Comparison of ENCODE assay signal across 32 cellular contexts in genomic region chr21:43943512-43944110, GRCh38.
"Had no signal": no experiment of that assay in that cellular context is flagged by ENCODE, and none has a peak within 500 bp of the region (broad histone marks: within the 10 kb centered on the region; RNA-seq: fewer than 3 reads in every experiment).

No MANE protein-coding gene starts in this region.

- H3K9me3 ChIP-seq: SK-N-SH had no signal

- ATAC-seq: activated CD8-positive, alpha-beta memory T cell treated with anti-CD3 and anti-CD28 coated beads, Interleukin-2, amount 10 ng/mL, durations not matched to agents 7 days and 5 days; K562 had no signal

- H3K4me3 ChIP-seq: ascending aorta, cardiac muscle cell, K562, PC-9, SJSA1 had no signal

- H3K9ac ChIP-seq: SK-N-SH had no signal

- H3K4me1 ChIP-seq: ascending aorta had no signal

- H3K27ac ChIP-seq: ascending aorta, cardiac muscle cell, PC-9, SJSA1 had no signal

- H3K36me3 ChIP-seq: cardiac muscle cell had no signal

- DNase-seq: activated B cell treated with CpG ODN at 0.5 μM for 24 hours; activated CD4-positive, alpha-beta memory T cell treated with anti-CD3 and anti-CD28 coated beads for 36 hours; activated CD4-positive, alpha-beta T cell treated with anti-CD3 and anti-CD28 coated beads for 4 hours; activated CD4-positive, alpha-beta T cell treated with anti-CD3 and anti-CD28 coated beads, Interleukin-2, amount 50 U/mL, for 1 hour; activated CD4-positive, CD25-positive, alpha-beta regulatory T cell treated with anti-CD3 and anti-CD28 coated beads, Interleukin-2, amount 50 U/mL, for 72 hours; activated CD8-positive, alpha-beta memory T cell treated with anti-CD3 and anti-CD28 coated beads for 24 hours; activated CD8-positive, alpha-beta memory T cell treated with anti-CD3 and anti-CD28 coated beads, Interleukin-2, amount 10 ng/mL, durations not matched to agents 7 days and 5 days; activated CD8-positive, alpha-beta memory T cell treated with anti-CD3 and anti-CD28 coated beads, Interleukin-2, amount 50 U/mL, for 48 hours; activated effector memory CD4-positive, alpha-beta T cell treated with anti-CD3 and anti-CD28 coated beads, Interleukin-2, amount 50 U/mL, for 16 hours; activated naive CD4-positive, alpha-beta T cell; activated naive CD4-positive, alpha-beta T cell treated with anti-CD3 and anti-CD28 coated beads, Interleukin-2, amount 50 U/mL, for 16 hours; activated naive CD8-positive, alpha-beta T cell treated with anti-CD3 and anti-CD28 coated beads for 36 hours; activated T-cell treated with anti-CD3 and anti-CD28 coated beads, Interleukin-2, amount 50 U/mL, for 48 hours; amniotic stem cell; NCI-H1092 treated with DMSO at 0.1 percent for 48 hours; NCI-H1417; NCI-H146; NCI-H187; NCI-H2029 treated with DMSO at 0.1 percent for 48 hours; NCI-H2107; NCI-H2171; NCI-H510A; NCI-H526; NCI-H748 treated with DMSO at 0.1 percent for 48 hours; NK-92 treated with Interleukin-12 subunit alpha and Interleukin-12 subunit beta, amount 100 ng/mL, for 24 hours; PC-9; SHP77 treated with DMSO at 0.1 percent for 48 hours; SK-N-SH had no signal

- H3K27me3 ChIP-seq: ascending aorta, cardiac muscle cell, SJSA1 had no signal
